10 cellular contexts compared by ENCODE assay signal in genomic region chr6:109397020-109397419, GRCh38. TPM values are rescaled to one million over a fixed set of nuclear protein-coding genes. Genes with fewer than 3 reads are reported as not detected.
DNase-seq lines count a peak whose midpoint lies in the region; ATAC-seq, FAIRE-seq and TF ChIP-seq lines count a peak whose summit lies in the region.
"Had no signal": no experiment of that assay in that cellular context is flagged by ENCODE, and none has a peak within 500 bp of the region (broad histone marks: within the 10 kb centered on the region; RNA-seq: fewer than 3 reads in every experiment).

No MANE protein-coding gene starts in this region.

- POLR2A ChIA-PET in HepG2 (lab: Yijun Ruan, JAX): no interaction called here

- no peaks in the 10 kb centered on the region for H3K4me1 ChIP-seq in adrenal gland (replicated peaks in 1 of 2)
- H3K4me1 ChIP-seq in HepG2 (ENCODE audit: insufficient read depth, low read length): no peaks in the 10 kb centered on the region
- no peaks in the 10 kb centered on the region for H3K4me1 ChIP-seq in tibial artery

- no peaks in the 10 kb centered on the region; the same call in 1 of the 2 replicates for H3K4me1 Mint-ChIP-seq in HFFc6 (ENCODE audit: low read depth)
- H3K4me1 Mint-ChIP-seq in stimulated activated effector memory CD8-positive, alpha-beta T cell treated with anti-CD3 and anti-CD28 coated beads, Interleukin-12 subunit alpha, Interleukin-12 subunit beta, amount 100 ng/mL, for 72 hours: peaks cover 5% of the 10 kb centered on the region

- no peak overlapping the region for H3K4me2 ChIP-seq in HepG2 (ENCODE audit: low read depth, low read length)

- intact Hi-C loops in adrenal gland (cut with DNase I): loop anchor here in 1 of 2 donors (5.0 kb wide), 1 partner anchor 210 kb away; no protein-coding TSS in a partner anchor
- intact Hi-C loops in HepG2 (cut with micrococcal nuclease; ENCODE audit: unreplicated experiment): loop anchor here (1.0 kb wide), 1 partner anchor 210 kb away; no protein-coding TSS in a partner anchor
- intact Hi-C loops in tibial artery (cut with DNase I; ENCODE audit: low total_unique reads): no loop called here

- DNase-seq in AG08396 (ENCODE audit: low spot score): peak; percentile 27
- DNase-seq in HFFc6: no peak
- DNase-seq in adrenal gland: peak in 1 of 7 donors; percentile 21
- DNase-seq in HepG2 (ENCODE audit: low spot score): no peak
- no peak for DNase-seq in tibial artery
- DNase-seq in activated CD4-positive, CD25-positive, alpha-beta regulatory T cell treated with anti-CD3 and anti-CD28 coated beads, Interleukin-2, amount 50 U/mL, for 72 hours: no peak
- no peak for DNase-seq in ACHN
- DNase-seq in stimulated activated effector memory CD8-positive, alpha-beta T cell treated with anti-CD3 and anti-CD28 coated beads, Interleukin-12 subunit alpha, Interleukin-12 subunit beta, amount 100 ng/mL, for 72 hours (ENCODE audit: low spot score in 2 of 2): no peak

- H3K27ac Mint-ChIP-seq in HFFc6: no peak overlapping the region
- no peak overlapping the region for H3K27ac Mint-ChIP-seq in stimulated activated effector memory CD8-positive, alpha-beta T cell treated with anti-CD3 and anti-CD28 coated beads, Interleukin-12 subunit alpha, Interleukin-12 subunit beta, amount 100 ng/mL, for 72 hours
- H3K27ac Mint-ChIP-seq: T-helper 1 cell treated with Interleukin-12 subunit alpha and Interleukin-12 subunit beta and Interleukin-4 antibody, amounts not matched to agents 30 μg/mL and 1 μg/mL, for 36 hours had no signal

- no peak for TF ChIP-seq EP300 in HepG2 (IDR thresholded peaks at IDR 0.05; ENCODE audit: low read depth in 2 of 2, low read length in 2 of 2)
- no peak for TF ChIP-seq EP300 in HepG2 (CRISPR knock-in tag; IDR thresholded peaks at IDR 0.05; ENCODE audit: borderline replicate concordance)

- no peak overlapping the region for H3K9ac ChIP-seq in HepG2 (ENCODE audit: insufficient read depth, low read depth, low read length)

- no peaks in the 10 kb centered on the region for H3K27me3 ChIP-seq in adrenal gland
- H3K27me3 ChIP-seq in HepG2 (ENCODE audit: control insufficient read depth in 1 of 2, insufficient read depth in 2 of 2, low read length in 2 of 2): peaks cover 0 to 2% of the 10 kb centered on the region in 2 experiments; a peak in 1 of 5 replicates
- H3K27me3 ChIP-seq in tibial artery: no peaks in the 10 kb centered on the region

- H4K20me1 ChIP-seq in HepG2 (ENCODE audit: insufficient read depth, low read length): no peaks in the 10 kb centered on the region

- H3K36me3 Mint-ChIP-seq in HFFc6 (ENCODE audit: low read depth): no peaks in the 10 kb centered on the region
- H3K36me3 Mint-ChIP-seq in stimulated activated effector memory CD8-positive, alpha-beta T cell treated with anti-CD3 and anti-CD28 coated beads, Interleukin-12 subunit alpha, Interleukin-12 subunit beta, amount 100 ng/mL, for 72 hours: no peaks in the 10 kb centered on the region

- BruUV-seq in HepG2 (replicated peaks; lab: Mats Ljungman, UMichigan): no TSS peak

- peak; percentile 80 for ATAC-seq in HepG2
- no peak for ATAC-seq in stimulated activated effector memory CD8-positive, alpha-beta T cell treated with anti-CD3 and anti-CD28 coated beads, Interleukin-12 subunit alpha, Interleukin-12 subunit beta, amount 100 ng/mL, for 72 hours

- H3K27me3 Mint-ChIP-seq in HFFc6 (ENCODE audit: insufficient read depth): peaks cover 13% of the 10 kb centered on the region

- H3K27ac ChIP-seq in adrenal gland: no peak overlapping the region
- no peak overlapping the region for H3K27ac ChIP-seq in HepG2 (ENCODE audit: extremely low read length, insufficient read depth, low read length)
- no peak overlapping the region for H3K27ac ChIP-seq in tibial artery

- no peaks in the 10 kb centered on the region for H3K9me3 Mint-ChIP-seq in HFFc6
- no peaks in the 10 kb centered on the region for H3K9me3 Mint-ChIP-seq in stimulated activated effector memory CD8-positive, alpha-beta T cell treated with anti-CD3 and anti-CD28 coated beads, Interleukin-12 subunit alpha, Interleukin-12 subunit beta, amount 100 ng/mL, for 72 hours
- H3K9me3 Mint-ChIP-seq: T-helper 1 cell treated with Interleukin-12 subunit alpha and Interleukin-12 subunit beta and Interleukin-4 antibody, amounts not matched to agents 30 μg/mL and 1 μg/mL, for 36 hours had no signal

- H2AFZ ChIP-seq in HepG2 (ENCODE audit: low read length): no peak overlapping the region

- TF ChIP-seq CTCF in HFFc6 (IDR thresholded peaks at IDR 0.05) (peak; percentile 64), adrenal gland (IDR thresholded peaks at IDR 0.05) (peak in 5 of 6 experiments; percentile 33 to 54 (median 45)), HepG2 (CRISPR knock-in tag; IDR thresholded peaks at IDR 0.05) (peak; percentile 64), tibial artery (IDR thresholded peaks at IDR 0.05) (no peak)

- FAIRE-seq in HepG2 (lab: Jason Lieb, UNC): no peak
- FAIRE-seq: G401.6 had no signal

- H3K4me3 Mint-ChIP-seq in HFFc6: no peak overlapping the region
- no peak overlapping the region for H3K4me3 Mint-ChIP-seq in stimulated activated effector memory CD8-positive, alpha-beta T cell treated with anti-CD3 and anti-CD28 coated beads, Interleukin-12 subunit alpha, Interleukin-12 subunit beta, amount 100 ng/mL, for 72 hours
- H3K4me3 Mint-ChIP-seq: T-helper 1 cell treated with Interleukin-12 subunit alpha and Interleukin-12 subunit beta and Interleukin-4 antibody, amounts not matched to agents 30 μg/mL and 1 μg/mL, for 36 hours had no signal

- H3K9me3 ChIP-seq in adrenal gland (replicated peaks in 1 of 3) (no peaks in the 10 kb centered on the region), HepG2 (ENCODE audit: low read length) (no peaks in the 10 kb centered on the region), tibial artery (no peaks in the 10 kb centered on the region)

- no peaks in the 10 kb centered on the region for H3K79me2 ChIP-seq in HepG2 (ENCODE audit: insufficient read depth, low read length)

- CTCF ChIA-PET in HepG2 (lab: Yijun Ruan, JAX; ENCODE audit: low intra/inter-chr PET ratio, low total read pairs): interaction anchor here (2.2 kb wide), 1 partner anchor 209 kb away, joined by 24 read pairs; no protein-coding TSS in a partner anchor

- 0 out of 2 replicates have a peak, but pooled peaks have one; percentile 20 for TF ChIP-seq RAD21 in HepG2 (CRISPR knock-in tag; IDR thresholded peaks at IDR 0.05)

- no peak for TF ChIP-seq POLR2A in adrenal gland (IDR thresholded peaks at IDR 0.05)
- TF ChIP-seq POLR2A in HepG2 (IDR thresholded peaks at IDR 0.05; ENCODE audit: insufficient read depth in 1 of 2, low read depth in 2 of 2, low read length in 2 of 2): no peak

- no peaks in the 10 kb centered on the region for H3K36me3 ChIP-seq in adrenal gland (replicated peaks in 1 of 2)
- no peaks in the 10 kb centered on the region for H3K36me3 ChIP-seq in HepG2 (replicated peaks in 1 of 2; ENCODE audit: control insufficient read depth in 1 of 2, insufficient read depth in 2 of 2, low read length in 2 of 2)
- H3K36me3 ChIP-seq in tibial artery: no peaks in the 10 kb centered on the region

- 64 to 77% (median 74%) methylated on average over 3 to 4 of the region's 4 CpGs for WGBS in adrenal gland, 4 donors
- WGBS in HepG2 (ENCODE audit: low lambda C conversion rate): 53% methylated on average over 4 of the region's 4 CpGs

- H3K4me3 ChIP-seq in adrenal gland: no peak overlapping the region
- no peak overlapping the region for H3K4me3 ChIP-seq in HepG2 (replicated peaks in 1 of 3; ENCODE audit: insufficient read depth in 1 of 3, low read depth in 2 of 3, low read length in 3 of 3)
- no peak overlapping the region for H3K4me3 ChIP-seq in tibial artery

- in situ Hi-C loops in HepG2 (cut with HindIII; ENCODE audit: extremely low pct_ligation_motif_present, low pct_unique_long_range_greater_than_20kb): no loop called here
- in situ Hi-C loops in ACHN (cut with HindIII; ENCODE audit: low pct_ligation_motif_present, low pct_unique_long_range_greater_than_20kb, low sequenced_read_pairs): no loop called here

RNA-seq across cellular contexts. Expression of gene CD164, which starts 14.8 kb away (rescaled TPM):
- total RNA-seq in HFFc6 (2021; fragmentation: NEBNext Ultra II Directional; extraction: Animal tissue kit (Norgen Biotek cat#: 25700)): 100 to 1,000 TPM; 243 to 260 (median 252) TPM
- total RNA-seq in adrenal gland (100 to 1,000 TPM; 124 to 358 (median 237) TPM), HepG2 (2016; rRNA removed; fragmentation: Illumina TruSeq; extraction: Trizol) (148 and 222 TPM in 2 replicates)
- polyA plus RNA-seq in adrenal gland (100 to 1,000 TPM in 1 of 3 donors, 10 to 100 TPM in 2; 89.3 to 259 (median 91.5) TPM), HepG2 (2011; rRNA removed) (257 and 293 TPM in 2 replicates)
- total RNA-seq in HepG2 (2016; cell fraction: cytosol; rRNA removed; fragmentation: Illumina TruSeq; extraction: Trizol; ENCODE audit: low read depth): 22.2 and 25.0 TPM in 2 replicates
- 152 and 227 TPM in 2 replicates for total RNA-seq in HepG2 (2016; cell fraction: insoluble cytoplasmic fraction; rRNA removed; fragmentation: Illumina TruSeq; extraction: Trizol)
- 57.9 and 68.8 TPM in 2 replicates for total RNA-seq in HepG2 (2016; cell fraction: membrane; rRNA removed; fragmentation: Illumina TruSeq; extraction: Trizol)
- 217 and 244 TPM in 2 replicates for total RNA-seq in HepG2 (2016; cell fraction: nucleus; rRNA removed; fragmentation: Illumina TruSeq; extraction: Trizol)
- 113 and 156 TPM in 2 replicates for polyA plus RNA-seq in HepG2 (2011; cell fraction: cytosol; rRNA removed)
- 72.2 and 82.4 TPM in 2 replicates for polyA plus RNA-seq in HepG2 (2011; cell fraction: nucleus; rRNA removed)
- polyA plus RNA-seq in HepG2 (2012): 167 and 201 TPM in 2 replicates
- polyA plus RNA-seq in HepG2 (2016; cell fraction: cytosol; fragmentation: Illumina TruSeq; extraction: Trizol; ENCODE audit: low read depth): 20.0 and 22.1 TPM in 2 replicates
- 148 and 155 TPM in 2 replicates for polyA plus RNA-seq in HepG2 (2016; cell fraction: insoluble cytoplasmic fraction; fragmentation: Illumina TruSeq; extraction: Trizol; ENCODE audit: low read depth)
- polyA plus RNA-seq in HepG2 (2016; cell fraction: membrane; fragmentation: Illumina TruSeq; extraction: Trizol; ENCODE audit: low read depth): 45.6 and 50.4 TPM in 2 replicates
- polyA plus RNA-seq in HepG2 (2016; cell fraction: nucleus; fragmentation: Illumina TruSeq; extraction: Trizol; ENCODE audit: insufficient read depth, low read depth): 320 and 334 TPM in 2 replicates
- 273 and 666 TPM in 2 replicates for polyA minus RNA-seq in HepG2 (2011; rRNA and poly(A)+ RNA removed; ENCODE audit: low replicate concordance)
- 269 and 278 TPM in 2 replicates for polyA minus RNA-seq in HepG2 (2011; cell fraction: cytosol; rRNA and poly(A)+ RNA removed)
- 158 and 165 TPM in 2 replicates for polyA minus RNA-seq in HepG2 (2011; cell fraction: nucleus; rRNA and poly(A)+ RNA removed)

RNA-seq across cellular contexts. Expression of gene PPIL6, which starts 43.4 kb away (rescaled TPM):
- total RNA-seq in HFFc6 (2021; fragmentation: NEBNext Ultra II Directional; extraction: Animal tissue kit (Norgen Biotek cat#: 25700)): under 1 TPM in 5 of 6 experiments, not detected in 1; 0.21 to 0.53 (median 0.43) TPM
- 1 to 10 TPM in 5 of 8 donors, under 1 TPM in 3; 0.74 to 3.3 (median 1.7) TPM for total RNA-seq in adrenal gland
- 1 to 10 TPM in 1 of 3 donors, under 1 TPM in 2; 0.48 to 1.8 (median 0.51) TPM for polyA plus RNA-seq in adrenal gland
- total RNA-seq in HepG2 (2016; rRNA removed; fragmentation: Illumina TruSeq; extraction: Trizol): 0.22 TPM in 1 of 2 replicates, not detected in the other
- not detected in 2 replicates for total RNA-seq in HepG2 (2016; cell fraction: cytosol; rRNA removed; fragmentation: Illumina TruSeq; extraction: Trizol; ENCODE audit: low read depth)
- total RNA-seq in HepG2 (2016; cell fraction: insoluble cytoplasmic fraction; rRNA removed; fragmentation: Illumina TruSeq; extraction: Trizol): 0.16 and 0.48 TPM in 2 replicates
- total RNA-seq in HepG2 (2016; cell fraction: membrane; rRNA removed; fragmentation: Illumina TruSeq; extraction: Trizol): 0.19 TPM in 1 of 2 replicates, not detected in the other
- not detected in 2 replicates for total RNA-seq in HepG2 (2016; cell fraction: nucleus; rRNA removed; fragmentation: Illumina TruSeq; extraction: Trizol)
- 0.01 and 0.46 TPM in 2 replicates for polyA plus RNA-seq in HepG2 (2011; rRNA removed)
- 0.05 and 0.12 TPM in 2 replicates for polyA plus RNA-seq in HepG2 (2011; cell fraction: cytosol; rRNA removed)
- polyA plus RNA-seq in HepG2 (2011; cell fraction: nucleus; rRNA removed): not detected in 2 replicates
- polyA plus RNA-seq in HepG2 (2012): 0.11 TPM in 1 of 2 replicates, not detected in the other
- polyA plus RNA-seq in HepG2 (2016; cell fraction: cytosol; fragmentation: Illumina TruSeq; extraction: Trizol; ENCODE audit: low read depth): 0.31 TPM in 1 of 2 replicates, not detected in the other
- polyA plus RNA-seq in HepG2 (2016; cell fraction: insoluble cytoplasmic fraction; fragmentation: Illumina TruSeq; extraction: Trizol; ENCODE audit: low read depth): not detected in 2 replicates
- 0.13 TPM in 1 of 2 replicates, not detected in the other for polyA plus RNA-seq in HepG2 (2016; cell fraction: membrane; fragmentation: Illumina TruSeq; extraction: Trizol; ENCODE audit: low read depth)
- not detected in 2 replicates for polyA plus RNA-seq in HepG2 (2016; cell fraction: nucleus; fragmentation: Illumina TruSeq; extraction: Trizol; ENCODE audit: insufficient read depth, low read depth)
- 0.87 TPM in 1 of 2 replicates, not detected in the other for polyA minus RNA-seq in HepG2 (2011; rRNA and poly(A)+ RNA removed; ENCODE audit: low replicate concordance)
- not detected in 2 replicates for polyA minus RNA-seq in HepG2 (2011; cell fraction: cytosol; rRNA and poly(A)+ RNA removed)
- not detected in 2 replicates for polyA minus RNA-seq in HepG2 (2011; cell fraction: nucleus; rRNA and poly(A)+ RNA removed)

RNA-seq across cellular contexts. Expression of gene SMPD2, which starts 43.5 kb away (rescaled TPM):
- 1 to 10 TPM; 5.0 to 7.4 (median 5.7) TPM for total RNA-seq in HFFc6 (2021; fragmentation: NEBNext Ultra II Directional; extraction: Animal tissue kit (Norgen Biotek cat#: 25700))
- total RNA-seq in adrenal gland: 10 to 100 TPM in 5 of 8 donors, 1 to 10 TPM in 3; 6.4 to 17.3 (median 10.4) TPM
- polyA plus RNA-seq in adrenal gland: 10 to 100 TPM in 2 of 3 donors, 1 to 10 TPM in 1; 6.6 to 17.5 (median 15.9) TPM
- 6.7 and 10.6 TPM in 2 replicates for total RNA-seq in HepG2 (2016; rRNA removed; fragmentation: Illumina TruSeq; extraction: Trizol)
- 4.6 and 5.2 TPM in 2 replicates for total RNA-seq in HepG2 (2016; cell fraction: cytosol; rRNA removed; fragmentation: Illumina TruSeq; extraction: Trizol; ENCODE audit: low read depth)
- 7.4 and 12.3 TPM in 2 replicates for total RNA-seq in HepG2 (2016; cell fraction: insoluble cytoplasmic fraction; rRNA removed; fragmentation: Illumina TruSeq; extraction: Trizol)
- 8.5 and 8.7 TPM in 2 replicates for total RNA-seq in HepG2 (2016; cell fraction: membrane; rRNA removed; fragmentation: Illumina TruSeq; extraction: Trizol)
- total RNA-seq in HepG2 (2016; cell fraction: nucleus; rRNA removed; fragmentation: Illumina TruSeq; extraction: Trizol): 12.1 and 13.9 TPM in 2 replicates
- 5.9 and 6.9 TPM in 2 replicates for polyA plus RNA-seq in HepG2 (2011; rRNA removed)
- 5.0 and 5.8 TPM in 2 replicates for polyA plus RNA-seq in HepG2 (2011; cell fraction: cytosol; rRNA removed)
- 15.0 and 17.9 TPM in 2 replicates for polyA plus RNA-seq in HepG2 (2011; cell fraction: nucleus; rRNA removed)
- 2.4 and 4.1 TPM in 2 replicates for polyA plus RNA-seq in HepG2 (2012)
- 5.7 and 6.5 TPM in 2 replicates for polyA plus RNA-seq in HepG2 (2016; cell fraction: cytosol; fragmentation: Illumina TruSeq; extraction: Trizol; ENCODE audit: low read depth)
- polyA plus RNA-seq in HepG2 (2016; cell fraction: insoluble cytoplasmic fraction; fragmentation: Illumina TruSeq; extraction: Trizol; ENCODE audit: low read depth): 7.1 and 7.3 TPM in 2 replicates
- polyA plus RNA-seq in HepG2 (2016; cell fraction: membrane; fragmentation: Illumina TruSeq; extraction: Trizol; ENCODE audit: low read depth): 5.9 and 8.0 TPM in 2 replicates
- 13.1 and 18.5 TPM in 2 replicates for polyA plus RNA-seq in HepG2 (2016; cell fraction: nucleus; fragmentation: Illumina TruSeq; extraction: Trizol; ENCODE audit: insufficient read depth, low read depth)
- polyA minus RNA-seq in HepG2 (2011; rRNA and poly(A)+ RNA removed; ENCODE audit: low replicate concordance): 8.7 and 50.0 TPM in 2 replicates
- polyA minus RNA-seq in HepG2 (2011; cell fraction: cytosol; rRNA and poly(A)+ RNA removed): 1.8 and 3.3 TPM in 2 replicates
- polyA minus RNA-seq in HepG2 (2011; cell fraction: nucleus; rRNA and poly(A)+ RNA removed): 15.7 and 21.8 TPM in 2 replicates

RNA-seq across cellular contexts. Expression of gene MICAL1, which starts 58.6 kb away (rescaled TPM):
- total RNA-seq in HFFc6 (2021; fragmentation: NEBNext Ultra II Directional; extraction: Animal tissue kit (Norgen Biotek cat#: 25700)): 10 to 100 TPM; 37.9 to 44.9 (median 40.4) TPM
- total RNA-seq in adrenal gland (10 to 100 TPM in 4 of 8 donors, 1 to 10 TPM in 4; 3.8 to 16.7 (median 10.4) TPM), HepG2 (2016; rRNA removed; fragmentation: Illumina TruSeq; extraction: Trizol) (1.9 and 6.9 TPM in 2 replicates)
- polyA plus RNA-seq in adrenal gland (10 to 100 TPM in 2 of 3 donors, 1 to 10 TPM in 1; 3.7 to 99.9 (median 35.2) TPM), HepG2 (2011; rRNA removed) (39.0 and 48.0 TPM in 2 replicates)
- 1.1 and 2.9 TPM in 2 replicates for total RNA-seq in HepG2 (2016; cell fraction: cytosol; rRNA removed; fragmentation: Illumina TruSeq; extraction: Trizol; ENCODE audit: low read depth)
- total RNA-seq in HepG2 (2016; cell fraction: insoluble cytoplasmic fraction; rRNA removed; fragmentation: Illumina TruSeq; extraction: Trizol): 2.2 and 7.5 TPM in 2 replicates
- 0.87 and 1.4 TPM in 2 replicates for total RNA-seq in HepG2 (2016; cell fraction: membrane; rRNA removed; fragmentation: Illumina TruSeq; extraction: Trizol)
- total RNA-seq in HepG2 (2016; cell fraction: nucleus; rRNA removed; fragmentation: Illumina TruSeq; extraction: Trizol): 10.6 and 12.0 TPM in 2 replicates
- 6.7 and 9.8 TPM in 2 replicates for polyA plus RNA-seq in HepG2 (2011; cell fraction: cytosol; rRNA removed)
- polyA plus RNA-seq in HepG2 (2011; cell fraction: nucleus; rRNA removed): 432 and 521 TPM in 2 replicates
- 10.5 and 18.1 TPM in 2 replicates for polyA plus RNA-seq in HepG2 (2012)
- polyA plus RNA-seq in HepG2 (2016; cell fraction: cytosol; fragmentation: Illumina TruSeq; extraction: Trizol; ENCODE audit: low read depth): 0.25 and 0.36 TPM in 2 replicates
- polyA plus RNA-seq in HepG2 (2016; cell fraction: insoluble cytoplasmic fraction; fragmentation: Illumina TruSeq; extraction: Trizol; ENCODE audit: low read depth): 2.0 and 2.3 TPM in 2 replicates
- polyA plus RNA-seq in HepG2 (2016; cell fraction: membrane; fragmentation: Illumina TruSeq; extraction: Trizol; ENCODE audit: low read depth): 0.81 and 0.95 TPM in 2 replicates
- polyA plus RNA-seq in HepG2 (2016; cell fraction: nucleus; fragmentation: Illumina TruSeq; extraction: Trizol; ENCODE audit: insufficient read depth, low read depth): 40.3 and 54.1 TPM in 2 replicates
- polyA minus RNA-seq in HepG2 (2011; rRNA and poly(A)+ RNA removed; ENCODE audit: low replicate concordance): 6.9 and 18.4 TPM in 2 replicates
- 4.7 and 5.5 TPM in 2 replicates for polyA minus RNA-seq in HepG2 (2011; cell fraction: cytosol; rRNA and poly(A)+ RNA removed)
- 36.2 and 38.4 TPM in 2 replicates for polyA minus RNA-seq in HepG2 (2011; cell fraction: nucleus; rRNA and poly(A)+ RNA removed)

Comparison
In these comparisons a context has a peak if more than half of its experiments do, and no peak if none do; other contexts are left out.
1. CTCF ChIP-seq: peak in HFFc6 (single experiment), adrenal gland (5 of 6) and HepG2 (single experiment); none in tibial artery (0 of 2).